9 cellular contexts compared by ENCODE assay signal in genomic region chr15:82999905-83000671, GRCh38. TPM values are rescaled to one million over a fixed set of nuclear protein-coding genes. Genes with fewer than 3 reads are reported as not detected.
A peak's percentile ranks its signal among the peaks of the same experiment; 100 is the strongest.
DNase-seq lines count a peak whose midpoint lies in the region; ATAC-seq, FAIRE-seq and TF ChIP-seq lines count a peak whose summit lies in the region.
"Had no signal": no experiment of that assay in that cellular context is flagged by ENCODE, and none has a peak within 500 bp of the region (broad histone marks: within the 10 kb centered on the region; RNA-seq: fewer than 3 reads in every experiment).

No MANE protein-coding gene starts in this region.

- H3K9me3 ChIP-seq in SJCRH30 (replicated peaks) (no peaks in the 10 kb centered on the region), kidney (ENCODE audit: control insufficient read depth in 1 of 2, low read length in 2 of 2) (no peaks in the 10 kb centered on the region)

- peak; percentile 66 for ATAC-seq in GM19438 (IDR thresholded peaks at IDR 0.05; ENCODE audit: low read depth, unreplicated experiment)
- peak; percentile 73 for ATAC-seq in stimulated activated naive CD8-positive, alpha-beta T cell treated with anti-CD3 and anti-CD28 coated beads, Interleukin-15, Interleukin-2, amounts not matched to agents 100 U/mL and 50 U/mL, for 24 hours

- intact Hi-C loops in kidney (cut with DNase I) = no loop called here

- H3K27ac ChIP-seq in SJCRH30 = no peak overlapping the region
- no peak overlapping the region for H3K27ac ChIP-seq in kidney (ENCODE audit: low read depth in 2 of 2, low read length in 2 of 2)

- H3K9me3 Mint-ChIP-seq in IgD-negative memory B cell = no peaks in the 10 kb centered on the region

- no peaks in the 10 kb centered on the region for H3K36me3 Mint-ChIP-seq in IgD-negative memory B cell

- DNase-seq in DMS79 (lab: John Stamatoyannopoulos, UW) (peak; percentile 16), SJCRH30 (peak; percentile 11 to 63), T47D (ENCODE audit: low read depth in 1 of 2, low spot score in 1 of 2) (peak; percentile 53 to 80), kidney (no peak), occipital lobe (lab: John Stamatoyannopoulos, UW) (no peak)
- no peak for DNase-seq in stimulated activated naive CD8-positive, alpha-beta T cell treated with anti-CD3 and anti-CD28 coated beads, Interleukin-15, Interleukin-2, amounts not matched to agents 100 U/mL and 50 U/mL, for 24 hours

- H3K4me3 ChIP-seq in SJCRH30 (0 out of 2 replicates have a peak overlapping the region, but pooled peaks have one; percentile 6), kidney (ENCODE audit: low read length in 2 of 2) (peak overlapping the region; percentile 51 to 72)

- TF ChIP-seq CTCF in kidney (IDR thresholded peaks at IDR 0.05; ENCODE audit: borderline replicate concordance, extremely low read depth, insufficient read depth) = peak; percentile 51

- no peak for FAIRE-seq in kidney (lab: Jason Lieb, UNC)
- FAIRE-seq: colon had no signal

- peak overlapping the region in 3 of 4 donors; percentile 67 to 82 (median 78) for H3K4me3 Mint-ChIP-seq in IgD-negative memory B cell

- peak overlapping the region; percentile 47 to 65 for H3K9ac ChIP-seq in kidney (ENCODE audit: low read length in 2 of 2)

- H3K27me3 ChIP-seq in SJCRH30 = no peaks in the 10 kb centered on the region

- peak overlapping the region in 2 of 3 donors; percentile 20 to 68 for H3K27ac Mint-ChIP-seq in IgD-negative memory B cell

- peaks cover 6 to 7% (median 7%) of the 10 kb centered on the region in 3 donors for H3K4me1 Mint-ChIP-seq in IgD-negative memory B cell

- in situ Hi-C loops in T47D (cut with HindIII; ENCODE audit: low pct_unique_long_range_greater_than_20kb, low sequenced_read_pairs) = no loop called here

- H3K27me3 Mint-ChIP-seq in IgD-negative memory B cell = no peaks in the 10 kb centered on the region

- H3K4me1 ChIP-seq in SJCRH30 (no peaks in the 10 kb centered on the region), kidney (ENCODE audit: control insufficient read depth in 1 of 2, insufficient read depth in 1 of 2, low read depth in 1 of 2, low read length in 2 of 2) (peaks cover 5 to 6% of the 10 kb centered on the region in 2 donors)

- H3K36me3 ChIP-seq in SJCRH30 (no peaks in the 10 kb centered on the region), kidney (ENCODE audit: control insufficient read depth in 1 of 2, insufficient read depth in 2 of 2, low read length in 2 of 2) (no peaks in the 10 kb centered on the region)

RNA-seq across cellular contexts. Expression of gene C15orf40, which starts 11.4 kb away (rescaled TPM):
- polyA plus RNA-seq in IgD-negative memory B cell (54.5 TPM), kidney (ENCODE audit: insufficient read depth, low read depth, low replicate concordance) (44.1 TPM)
- 11.2 and 12.3 TPM in 2 replicates for total RNA-seq in SJCRH30 (2014; rRNA removed; shearing (Covaris generic))
- total RNA-seq in kidney (20.5 TPM), occipital lobe (18.6 TPM)

RNA-seq across cellular contexts. Expression of gene RAMAC, which starts 14.1 kb away (rescaled TPM):
- polyA plus RNA-seq in IgD-negative memory B cell (38.2 TPM), kidney (ENCODE audit: insufficient read depth, low read depth, low replicate concordance) (18.3 TPM)
- total RNA-seq in SJCRH30 (2014; rRNA removed; shearing (Covaris generic)) = 44.0 and 48.4 TPM in 2 replicates
- total RNA-seq in kidney (20.3 TPM), occipital lobe (41.5 TPM)

RNA-seq across cellular contexts. Expression of gene HOMER2, which starts 47.6 kb away (rescaled TPM):
- polyA plus RNA-seq in IgD-negative memory B cell = 2.7 TPM
- 6.8 and 7.3 TPM in 2 replicates for total RNA-seq in SJCRH30 (2014; rRNA removed; shearing (Covaris generic))
- total RNA-seq in kidney = 35.8 TPM
- polyA plus RNA-seq in kidney (ENCODE audit: insufficient read depth, low read depth, low replicate concordance) = 4.6 TPM
- 76.7 TPM for total RNA-seq in occipital lobe

Comparison
In these comparisons a context has a peak if more than half of its experiments do, and no peak if none do; other contexts are left out.
1. DNase-seq: peak in DMS79 (single experiment), SJCRH30 (2 of 2) and T47D (2 of 2); none in kidney (single experiment), stimulated activated naive CD8-positive, alpha-beta T cell treated with anti-CD3 and anti-CD28 coated beads, Interleukin-15, Interleukin-2, amounts not matched to agents 100 U/mL and 50 U/mL, for 24 hours (single experiment) and occipital lobe (single experiment).